ENCODE assay signal across 8 cellular contexts in the genomic region with DNA sequence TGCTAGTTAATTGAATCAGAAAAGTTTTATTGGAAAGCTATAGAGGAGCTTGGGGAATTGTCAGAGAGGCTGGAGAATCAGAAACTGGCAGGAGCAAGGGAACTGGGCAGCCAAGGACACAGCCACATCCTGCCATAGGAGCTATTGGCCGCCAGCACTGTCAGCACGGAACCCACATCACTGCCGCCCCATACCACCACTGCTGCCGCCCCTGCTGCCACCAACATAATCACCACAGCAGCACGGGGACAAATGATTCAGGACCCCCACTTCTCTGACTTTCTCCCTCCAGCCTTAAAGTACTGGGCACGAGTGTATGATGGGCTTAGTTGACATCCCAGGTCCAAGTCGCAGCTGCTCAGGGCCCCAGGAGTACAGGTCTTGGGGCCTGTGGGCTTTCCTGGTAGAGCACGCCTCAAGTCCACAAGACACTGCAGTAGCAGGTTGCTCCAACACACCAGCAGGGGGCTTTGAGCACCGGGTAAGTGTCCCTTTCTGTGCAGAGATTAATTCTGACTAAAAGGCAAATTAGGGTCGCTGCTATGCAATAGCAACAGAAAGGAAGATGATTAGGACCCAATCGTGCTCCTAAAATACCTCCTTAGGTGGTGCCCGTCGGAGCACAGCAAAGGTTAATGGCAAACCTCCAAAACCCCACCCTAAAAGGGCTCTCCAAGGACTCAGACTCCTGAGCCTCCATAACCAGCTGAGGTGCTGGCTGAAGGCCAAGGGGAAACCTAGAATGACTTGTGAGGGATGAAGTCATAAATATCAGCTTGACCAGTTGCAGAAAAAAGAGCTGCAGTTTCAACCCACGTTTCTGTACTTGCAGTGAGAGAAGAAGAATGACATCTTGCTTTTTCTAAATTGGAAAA. TPM values are rescaled to one million over a fixed set of nuclear protein-coding genes. Genes with fewer than 3 reads are reported as not detected.
DNase-seq lines count a peak whose midpoint lies in the region; ATAC-seq and TF ChIP-seq lines count a peak whose summit lies in the region.

No MANE protein-coding gene starts in this region.

- intact Hi-C loops in psoas muscle (cut with DNase I) = loop anchor here in 1 of 2 donors (5.0 kb wide), 1 partner anchor 326 kb away; no protein-coding TSS in a partner anchor

- H3K4me3 ChIP-seq in AG09309 (ENCODE audit: control insufficient read depth, low read depth, low read length) (no peak overlapping the region), NB4 (ENCODE audit: low read depth, low read length) (no peak overlapping the region), WI38 (ENCODE audit: low read depth, low read length) (no peak overlapping the region), foreskin fibroblast (ENCODE audit: low read depth in 1 of 2, low read length in 2 of 2) (no peak overlapping the region), psoas muscle (no peak overlapping the region)

- in situ Hi-C loops in GM13977 (cut with MboI; ENCODE audit: low pct_unique_long_range_greater_than_20kb, low sequenced_read_pairs, unreplicated experiment) = no loop called here

- TF ChIP-seq CTCF in AG09309 (IDR thresholded peaks at IDR 0.05; ENCODE audit: control insufficient read depth, insufficient read depth, low read depth, low read length, missing control alignments) = peak; percentile 61
- peak; percentile 60 for TF ChIP-seq CTCF in GM13977 (IDR thresholded peaks at IDR 0.05; ENCODE audit: extremely low read depth, insufficient read depth, missing control alignments)
- peak; percentile 41 for TF ChIP-seq CTCF in NB4 (IDR thresholded peaks at IDR 0.05; ENCODE audit: low read depth, low read length)
- peak; percentile 57 for TF ChIP-seq CTCF in WI38 (IDR thresholded peaks at IDR 0.05; ENCODE audit: low read depth, low read length)
- TF ChIP-seq CTCF in foreskin fibroblast (IDR thresholded peaks at IDR 0.05; ENCODE audit: low read depth, low read length) = peak; percentile 57
- peak; percentile 47 for TF ChIP-seq CTCF in psoas muscle (IDR thresholded peaks at IDR 0.05)

- H3K4me1 ChIP-seq in psoas muscle = peaks cover 3% of the 10 kb centered on the region

- ATAC-seq in HG02610 (IDR thresholded peaks at IDR 0.05; ENCODE audit: unreplicated experiment) (peak; percentile 78), psoas muscle (peak in 3 of 4 donors; percentile 43 to 71 (median 58))

- H3K27me3 ChIP-seq in psoas muscle (ENCODE audit: insufficient read depth in 3 of 3, low read length in 2 of 3) = peaks cover 0 to 35% (median 0%) of the 10 kb centered on the region in 3 donors

- TF ChIP-seq POLR2A in NB4 (IDR thresholded peaks at IDR 0.05; ENCODE audit: extremely low read depth, insufficient read length) = no peak

- peaks cover 0 to 16% of the 10 kb centered on the region in 2 donors for H3K36me3 ChIP-seq in psoas muscle (ENCODE audit: insufficient read depth in 1 of 2, low read depth in 1 of 2)

- no peaks in the 10 kb centered on the region for H3K9me3 ChIP-seq in psoas muscle

- 27 to 32% (median 31%) methylated on average over 11 to 14 of the region's 14 CpGs for WGBS in psoas muscle, 3 donors

- no peak overlapping the region for H3K27ac ChIP-seq in psoas muscle

- DNase-seq in AG09309 (ENCODE audit: low read depth) = no peak
- peak; percentile 71 for DNase-seq in GM13977 (ENCODE audit: low spot score)
- DNase-seq in NB4 (ENCODE audit: low read depth) = peak; percentile 53
- peak; percentile 44 to 74 for DNase-seq in foreskin fibroblast
- DNase-seq in psoas muscle = peak; percentile 57 to 73
- DNase-seq in activated CD4-positive, CD25-positive, alpha-beta regulatory T cell (lab: John Stamatoyannopoulos, UW) = no peak

RNA-seq across cellular contexts. Expression of a gene that starts 6.8 kb away (rescaled TPM):
- total RNA-seq in psoas muscle = 10 to 100 TPM in 1 of 4 donors, 1 to 10 TPM in 3; 3.5 to 13.4 (median 5.9) TPM
- 10 to 100 TPM in 1 of 3 donors, 1 to 10 TPM in 2; 4.1 to 11.6 (median 9.9) TPM for polyA plus RNA-seq in psoas muscle

Comparison
In these comparisons a context has a peak if more than half of its experiments do, and no peak if none do; other contexts are left out.
1. DNase-seq: peak in GM13977 (single experiment), NB4 (single experiment), foreskin fibroblast (2 of 2) and psoas muscle (2 of 2); none in AG09309 (single experiment) and activated CD4-positive, CD25-positive, alpha-beta regulatory T cell (0 of 4).
2. Peak in every context shown above with its lines, with median percentiles within 50 percentile points of each other: CTCF ChIP-seq.